17 cellular contexts compared by ENCODE assay signal in the genomic region with DNA sequence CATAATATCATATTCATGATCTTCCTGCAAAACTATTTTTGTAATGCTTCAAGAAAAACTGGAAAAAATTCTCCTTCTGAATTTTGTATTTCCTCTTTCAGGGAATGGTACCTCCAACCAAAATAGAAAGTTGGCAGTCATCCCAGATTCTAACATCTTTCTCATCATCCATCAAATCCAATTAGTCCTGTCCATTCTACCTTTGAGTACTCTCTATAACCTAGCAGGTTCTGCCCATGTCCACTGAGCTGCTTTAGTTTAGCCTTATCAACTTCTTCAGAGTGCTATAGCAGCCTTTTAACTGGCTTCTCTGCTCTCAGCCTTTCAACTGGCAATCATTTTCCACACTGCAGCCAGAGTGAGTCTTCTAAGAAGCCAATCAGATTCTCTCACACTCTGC.
A peak's percentile ranks its signal among the peaks of the same experiment; 100 is the strongest.
DNase-seq lines count a peak whose midpoint lies in the region; ATAC-seq and TF ChIP-seq lines count a peak whose summit lies in the region.
"Had no signal": no experiment of that assay in that cellular context is flagged by ENCODE, and none has a peak within 500 bp of the region (broad histone marks: within the 10 kb centered on the region; RNA-seq: fewer than 3 reads in every experiment).

No MANE protein-coding gene starts in this region.

- DNase-seq in HFFc6 (no peak), NCI-H2227 treated with DMSO at 0.1 percent for 48 hours (lab: John Stamatoyannopoulos, UW) (peak; percentile 7), sigmoid colon (no peak), CD1c-positive myeloid dendritic cell (ENCODE audit: extremely low spot score) (no peak)
- DNase-seq in effector memory CD8-positive, alpha-beta T cell = no peak
- DNase-seq: cortex of kidney, immature natural killer cell, Karpas-422, NCI-H526, small intestine had no signal

- 0 out of 2 replicates have a peak overlapping the region, but pooled peaks have one; percentile 10 for H3K27ac Mint-ChIP-seq in HFFc6
- H3K27ac Mint-ChIP-seq in effector memory CD8-positive, alpha-beta T cell = no peak overlapping the region
- H3K27ac Mint-ChIP-seq: immature natural killer cell, type B pancreatic cell had no signal

- peak overlapping the region; percentile 39 for H3K27ac ChIP-seq in cingulate gyrus (ENCODE audit: low read depth, low read length)
- peak overlapping the region; percentile 65 to 84 (median 74) for H3K27ac ChIP-seq in sigmoid colon

- TF ChIP-seq POLR2A in sigmoid colon (IDR thresholded peaks at IDR 0.05) = no peak

- no peaks in the 10 kb centered on the region for H3K27me3 Mint-ChIP-seq in HFFc6 (ENCODE audit: insufficient read depth)
- no peaks in the 10 kb centered on the region for H3K27me3 Mint-ChIP-seq in effector memory CD8-positive, alpha-beta T cell
- H3K27me3 Mint-ChIP-seq: type B pancreatic cell had no signal

- no peak for TF ChIP-seq EP300 in sigmoid colon (IDR thresholded peaks at IDR 0.05)

- intact Hi-C loops in sigmoid colon (cut with DNase I) = no loop called here

- H3K36me3 ChIP-seq in sigmoid colon = no peaks in the 10 kb centered on the region

- no peaks in the 10 kb centered on the region for H3K9me3 ChIP-seq in sigmoid colon

- H3K4me3 ChIP-seq in sigmoid colon = no peak overlapping the region
- H3K4me3 ChIP-seq: SK-N-MC had no signal

- no peak overlapping the region for H3K4me3 Mint-ChIP-seq in HFFc6
- H3K4me3 Mint-ChIP-seq in effector memory CD8-positive, alpha-beta T cell = no peak overlapping the region
- H3K4me3 Mint-ChIP-seq: natural killer cell treated with Interleukin-12 subunit alpha and Interleukin-12 subunit beta and Interleukin-15 and Interleukin-18, amount 100 ng/mL, for 72 hours; type B pancreatic cell had no signal

- H3K36me3 Mint-ChIP-seq in HFFc6 (ENCODE audit: low read depth) = no peaks in the 10 kb centered on the region
- no peaks in the 10 kb centered on the region for H3K36me3 Mint-ChIP-seq in effector memory CD8-positive, alpha-beta T cell (ENCODE audit: insufficient read depth)
- H3K36me3 Mint-ChIP-seq: activated naive CD4-positive, alpha-beta T cell treated with anti-CD3 and anti-CD28 coated beads, Interleukin-2, amount 50 U/mL, for 72 hours; immature natural killer cell; natural killer cell treated with Interleukin-12 subunit alpha and Interleukin-12 subunit beta and Interleukin-15 and Interleukin-18, amount 100 ng/mL, for 72 hours; type B pancreatic cell had no signal

- peaks cover 0 to 57% (median 43%) of the 10 kb centered on the region in 4 donors for H3K4me1 ChIP-seq in sigmoid colon

- H3K9me3 Mint-ChIP-seq in HFFc6 = no peaks in the 10 kb centered on the region
- peaks cover 0 to 2% of the 10 kb centered on the region in 2 donors for H3K9me3 Mint-ChIP-seq in effector memory CD8-positive, alpha-beta T cell
- H3K9me3 Mint-ChIP-seq: activated naive CD4-positive, alpha-beta T cell treated with anti-CD3 and anti-CD28 coated beads, Interleukin-2, amount 50 U/mL, for 72 hours; natural killer cell treated with Interleukin-12 subunit alpha and Interleukin-12 subunit beta and Interleukin-15 and Interleukin-18, amount 100 ng/mL, for 72 hours; type B pancreatic cell had no signal

- TF ChIP-seq CTCF in HFFc6 (IDR thresholded peaks at IDR 0.05) (no peak), sigmoid colon (IDR thresholded peaks at IDR 0.05) (no peak)

- H3K27me3 ChIP-seq in sigmoid colon = no peaks in the 10 kb centered on the region

- peaks cover 50% of the 10 kb centered on the region for H3K4me1 Mint-ChIP-seq in HFFc6 (ENCODE audit: low read depth)
- peaks cover 0 to 5% of the 10 kb centered on the region in 2 donors for H3K4me1 Mint-ChIP-seq in effector memory CD8-positive, alpha-beta T cell (ENCODE audit: low read depth in 2 of 2)

- no peak for ATAC-seq in effector memory CD8-positive, alpha-beta T cell (replicated peaks)
- no peak for ATAC-seq in GM18861 (IDR thresholded peaks at IDR 0.05; ENCODE audit: unreplicated experiment)
- ATAC-seq in HG02623 (IDR thresholded peaks at IDR 0.05; ENCODE audit: unreplicated experiment) = no peak
- ATAC-seq: natural killer cell treated with Interleukin-12 subunit alpha and Interleukin-12 subunit beta and Interleukin-15 and Interleukin-18, amount 100 ng/mL, for 72 hours had no signal
